Comparison of ENCODE assay signal across 13 cellular contexts in genomic region chr5:57327934-57328333, GRCh38.
DNase-seq lines count a peak whose midpoint lies in the region; ATAC-seq, FAIRE-seq and TF ChIP-seq lines count a peak whose summit lies in the region.
"Had no signal": no experiment of that assay in that cellular context is flagged by ENCODE, and none has a peak within 500 bp of the region (broad histone marks: within the 10 kb centered on the region; RNA-seq: fewer than 3 reads in every experiment).

No MANE protein-coding gene starts in this region.

- no peak overlapping the region for H3K4me3 Mint-ChIP-seq in T-helper 2 cell treated with Interferon-gamma antibody and Interleukin-4, amounts not matched to agents 5 μg/mL and 100 μg/mL, for 36 hours
- H3K4me3 Mint-ChIP-seq in stimulated activated effector memory CD8-positive, alpha-beta T cell treated with anti-CD3 and anti-CD28 coated beads, Interleukin-12 subunit alpha, Interleukin-12 subunit beta, amount 100 ng/mL, for 72 hours, result no peak overlapping the region

- peaks cover 6% of the 10 kb centered on the region for H3K4me1 ChIP-seq in fibroblast of lung (ENCODE audit: control insufficient read depth, extremely low read depth, insufficient read depth, low read length)

- intact Hi-C loops in Right ventricle myocardium inferior (cut with DNase I), result no loop called here

- no peak overlapping the region for H3K27ac ChIP-seq in fibroblast of lung (ENCODE audit: insufficient read depth, low read length)
- H3K27ac ChIP-seq: skin epidermis, upper lobe of left lung had no signal

- ATAC-seq in stimulated activated effector memory CD8-positive, alpha-beta T cell treated with anti-CD3 and anti-CD28 coated beads, Interleukin-12 subunit alpha, Interleukin-12 subunit beta, amount 100 ng/mL, for 72 hours, result peak; percentile 52
- no peak for ATAC-seq in Right ventricle myocardium inferior
- no peak for ATAC-seq in HG03460 (IDR thresholded peaks at IDR 0.05; ENCODE audit: unreplicated experiment)

- no peak overlapping the region for H3K4me2 ChIP-seq in fibroblast of lung (ENCODE audit: extremely low read depth, insufficient read depth, low read length)

- no peak overlapping the region for H3K4me3 ChIP-seq in fibroblast of lung (replicated peaks in 1 of 4; ENCODE audit: control extremely low read depth in 1 of 4, insufficient read depth in 1 of 4, low read depth in 3 of 4, low read length in 4 of 4)
- H3K4me3 ChIP-seq: MG63, skin epidermis, upper lobe of left lung had no signal

- no peak overlapping the region for H2AFZ ChIP-seq in fibroblast of lung (ENCODE audit: low read length)

- DNase-seq in T-helper 2 cell treated with Interferon-gamma antibody and Interleukin-4, amounts not matched to agents 5 μg/mL and 100 μg/mL, for 36 hours (ENCODE audit: low spot score), result peak; percentile 17
- no peak for DNase-seq in T-helper 2 cell
- peak; percentile 48 for DNase-seq in RCC 7860 (ENCODE audit: low spot score)
- DNase-seq in fibroblast of lung (ENCODE audit: low read depth in 2 of 2), result peak; percentile 34 to 39
- no peak for DNase-seq in stimulated activated effector memory CD8-positive, alpha-beta T cell treated with anti-CD3 and anti-CD28 coated beads, Interleukin-12 subunit alpha, Interleukin-12 subunit beta, amount 100 ng/mL, for 72 hours (ENCODE audit: low spot score in 2 of 2)
- no peak for DNase-seq in Right ventricle myocardium inferior (ENCODE audit: missing footprints)
- no peak for DNase-seq in NCI-H187 treated with DMSO at 0.1 percent for 48 hours (lab: John Stamatoyannopoulos, UW)
- DNase-seq: COR-L47, left cardiac atrium, MG63, upper lobe of left lung had no signal

- no peaks in the 10 kb centered on the region for H3K27me3 ChIP-seq in fibroblast of lung (ENCODE audit: control insufficient read depth, insufficient read depth, low read length)
- H3K27me3 ChIP-seq: MG63, upper lobe of left lung had no signal

- H3K27me3 Mint-ChIP-seq in T-helper 2 cell treated with Interferon-gamma antibody and Interleukin-4, amounts not matched to agents 5 μg/mL and 100 μg/mL, for 36 hours (ENCODE audit: low read depth), result no peaks in the 10 kb centered on the region

- H3K9ac ChIP-seq in fibroblast of lung (ENCODE audit: insufficient read depth, low read length), result no peak overlapping the region

- no peak for TF ChIP-seq CTCF in fibroblast of lung (conservative IDR thresholded peaks at IDR 0.05 in 1 of 2, IDR thresholded peaks at IDR 0.05 in 1 of 2; ENCODE audit: low read depth in 1 of 2, low read length in 2 of 2)

- peaks cover 8% of the 10 kb centered on the region for H3K4me1 Mint-ChIP-seq in T-helper 2 cell treated with Interferon-gamma antibody and Interleukin-4, amounts not matched to agents 5 μg/mL and 100 μg/mL, for 36 hours (ENCODE audit: low read depth)
- H3K4me1 Mint-ChIP-seq in stimulated activated effector memory CD8-positive, alpha-beta T cell treated with anti-CD3 and anti-CD28 coated beads, Interleukin-12 subunit alpha, Interleukin-12 subunit beta, amount 100 ng/mL, for 72 hours, result peaks cover 8% of the 10 kb centered on the region

- no peaks in the 10 kb centered on the region for H3K9me3 ChIP-seq in fibroblast of lung (ENCODE audit: control insufficient read depth, insufficient read depth, low read depth, low read length)
- H3K9me3 ChIP-seq: upper lobe of left lung had no signal

- no peaks in the 10 kb centered on the region for H3K36me3 ChIP-seq in fibroblast of lung (ENCODE audit: control insufficient read depth, insufficient read depth, low read length)
- H3K36me3 ChIP-seq: MG63, upper lobe of left lung had no signal

- H3K36me3 Mint-ChIP-seq in T-helper 2 cell treated with Interferon-gamma antibody and Interleukin-4, amounts not matched to agents 5 μg/mL and 100 μg/mL, for 36 hours (ENCODE audit: low read depth), result no peaks in the 10 kb centered on the region
- H3K36me3 Mint-ChIP-seq in stimulated activated effector memory CD8-positive, alpha-beta T cell treated with anti-CD3 and anti-CD28 coated beads, Interleukin-12 subunit alpha, Interleukin-12 subunit beta, amount 100 ng/mL, for 72 hours, result no peaks in the 10 kb centered on the region

- FAIRE-seq in RCC 7860 (lab: Jason Lieb, UNC), result no peak

- no peak overlapping the region for H3K27ac Mint-ChIP-seq in T-helper 2 cell treated with Interferon-gamma antibody and Interleukin-4, amounts not matched to agents 5 μg/mL and 100 μg/mL, for 36 hours
- H3K27ac Mint-ChIP-seq in stimulated activated effector memory CD8-positive, alpha-beta T cell treated with anti-CD3 and anti-CD28 coated beads, Interleukin-12 subunit alpha, Interleukin-12 subunit beta, amount 100 ng/mL, for 72 hours, result no peak overlapping the region

- no peaks in the 10 kb centered on the region for H3K9me3 Mint-ChIP-seq in T-helper 2 cell treated with Interferon-gamma antibody and Interleukin-4, amounts not matched to agents 5 μg/mL and 100 μg/mL, for 36 hours
- H3K9me3 Mint-ChIP-seq in stimulated activated effector memory CD8-positive, alpha-beta T cell treated with anti-CD3 and anti-CD28 coated beads, Interleukin-12 subunit alpha, Interleukin-12 subunit beta, amount 100 ng/mL, for 72 hours, result no peaks in the 10 kb centered on the region

- H3K79me2 ChIP-seq in fibroblast of lung (ENCODE audit: control insufficient read depth, insufficient read depth, low read length), result no peaks in the 10 kb centered on the region

- no peaks in the 10 kb centered on the region for H4K20me1 ChIP-seq in fibroblast of lung (ENCODE audit: control insufficient read depth, extremely low read depth, insufficient read depth, low read length)

Comparison
In these comparisons a context has a peak if more than half of its experiments do, and no peak if none do; other contexts are left out.
1. DNase-seq: peak in T-helper 2 cell treated with Interferon-gamma antibody and Interleukin-4, amounts not matched to agents 5 μg/mL and 100 μg/mL, for 36 hours (single experiment), RCC 7860 (single experiment) and fibroblast of lung (2 of 2); none in T-helper 2 cell (0 of 5), stimulated activated effector memory CD8-positive, alpha-beta T cell treated with anti-CD3 and anti-CD28 coated beads, Interleukin-12 subunit alpha, Interleukin-12 subunit beta, amount 100 ng/mL, for 72 hours (0 of 2), Right ventricle myocardium inferior (single experiment) and NCI-H187 treated with DMSO at 0.1 percent for 48 hours (single experiment).